2 cellular contexts compared by ENCODE assay signal in the genomic region with DNA sequence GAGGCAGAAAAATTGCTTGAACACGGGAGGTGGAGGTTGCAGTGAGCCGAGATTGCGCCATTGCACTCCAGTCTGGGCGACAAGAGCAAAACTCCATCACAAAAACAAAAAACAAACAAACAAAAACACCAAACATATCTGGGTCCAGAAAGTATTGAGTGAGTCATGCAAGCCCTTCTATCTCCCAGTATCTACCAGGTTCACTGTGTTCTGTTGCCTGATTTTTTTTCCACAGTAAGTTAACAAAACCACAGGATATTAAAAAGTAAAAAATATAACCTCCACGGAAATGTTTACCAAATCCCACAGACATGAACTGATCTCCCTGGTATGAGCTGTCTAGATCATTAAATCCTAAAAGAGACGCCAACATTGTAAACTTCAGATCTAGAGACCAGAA.
TF ChIP-seq lines count a peak whose summit lies in the region.

No MANE protein-coding gene starts in this region.

TF ChIP-seq in A549, 52 proteins besides CTCF, POLR2A, EP300 and RAD21 (continued from another document):
- TF ChIP-seq, protein P1, sequence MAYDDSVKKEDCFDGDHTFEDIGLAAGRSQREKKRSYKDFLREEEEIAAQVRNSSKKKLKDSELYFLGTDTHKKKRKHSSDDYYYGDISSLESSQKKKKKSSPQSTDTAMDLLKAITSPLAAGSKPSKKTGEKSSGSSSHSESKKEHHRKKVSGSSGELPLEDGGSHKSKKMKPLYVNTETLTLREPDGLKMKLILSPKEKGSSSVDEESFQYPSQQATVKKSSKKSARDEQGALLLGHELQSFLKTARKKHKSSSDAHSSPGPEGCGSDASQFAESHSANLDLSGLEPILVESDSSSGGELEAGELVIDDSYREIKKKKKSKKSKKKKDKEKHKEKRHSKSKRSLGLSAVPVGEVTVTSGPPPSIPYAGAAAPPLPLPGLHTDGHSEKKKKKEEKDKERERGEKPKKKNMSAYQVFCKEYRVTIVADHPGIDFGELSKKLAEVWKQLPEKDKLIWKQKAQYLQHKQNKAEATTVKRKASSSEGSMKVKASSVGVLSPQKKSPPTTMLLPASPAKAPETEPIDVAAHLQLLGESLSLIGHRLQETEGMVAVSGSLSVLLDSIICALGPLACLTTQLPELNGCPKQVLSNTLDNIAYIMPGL (CRISPR knock-in tag; IDR thresholded peaks at IDR 0.05; ENCODE audit: borderline replicate concordance) = no peak

TF ChIP-seq in liver, 16 proteins besides CTCF, POLR2A, EP300 and RAD21 (continued from another document):
- TF ChIP-seq, protein P2, sequence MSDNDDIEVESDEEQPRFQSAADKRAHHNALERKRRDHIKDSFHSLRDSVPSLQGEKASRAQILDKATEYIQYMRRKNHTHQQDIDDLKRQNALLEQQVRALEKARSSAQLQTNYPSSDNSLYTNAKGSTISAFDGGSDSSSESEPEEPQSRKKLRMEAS (IDR thresholded peaks at IDR 0.05) = no peak
- TF ChIP-seq FOXA2 (IDR thresholded peaks at IDR 0.05) = no peak
- no peak for TF ChIP-seq NR2F2 (IDR thresholded peaks at IDR 0.05)
- no peak for TF ChIP-seq TAF1 (conservative IDR thresholded peaks at IDR 0.05)
- TF ChIP-seq, protein P3, sequence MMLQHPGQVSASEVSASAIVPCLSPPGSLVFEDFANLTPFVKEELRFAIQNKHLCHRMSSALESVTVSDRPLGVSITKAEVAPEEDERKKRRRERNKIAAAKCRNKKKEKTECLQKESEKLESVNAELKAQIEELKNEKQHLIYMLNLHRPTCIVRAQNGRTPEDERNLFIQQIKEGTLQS (IDR thresholded peaks at IDR 0.05) = no peak
- peak in 1 of 2 donors; percentile 14 for TF ChIP-seq HNF4A (conservative IDR thresholded peaks at IDR 0.05)
- TF ChIP-seq HNF4G (IDR thresholded peaks at IDR 0.05) = no peak
- TF ChIP-seq SP1 (IDR thresholded peaks at IDR 0.05) = no peak
- TF ChIP-seq YY1 (IDR thresholded peaks at IDR 0.05) = no peak
